Comparison of ENCODE assay signal across 22 cellular contexts in genomic region chr2:159694500-159695040, GRCh38.
"Had no signal": no experiment of that assay in that cellular context is flagged by ENCODE, and none has a peak within 500 bp of the region (broad histone marks: within the 10 kb centered on the region; RNA-seq: fewer than 3 reads in every experiment).

No MANE protein-coding gene starts in this region.

- H3K36me3 Mint-ChIP-seq: naive B cell; stimulated activated effector memory CD8-positive, alpha-beta T cell treated with anti-CD3 and anti-CD28 coated beads, Interleukin-12 subunit alpha, Interleukin-12 subunit beta, amount 100 ng/mL, for 72 hours had no signal

- H3K4me3 Mint-ChIP-seq: naive B cell; nephron; stimulated activated effector memory CD8-positive, alpha-beta T cell treated with anti-CD3 and anti-CD28 coated beads, Interleukin-12 subunit alpha, Interleukin-12 subunit beta, amount 100 ng/mL, for 72 hours had no signal

- DNase-seq: effector memory CD4-positive, alpha-beta T cell; heart left ventricle; hippocampal formation; kidney glomerular epithelial cell; mesendoderm; naive B cell; occipital lobe; pancreas; right cardiac atrium; stimulated activated CD4-positive, alpha-beta T cell treated with anti-CD3 and anti-CD28 coated beads, Interleukin-4, amount 100 ng/mL, for 1 hour; stimulated activated CD8-positive, alpha-beta memory T cell treated with anti-CD3 and anti-CD28 coated beads, Interleukin-4, amount 100 ng/mL, for 48 hours; stimulated activated naive CD8-positive, alpha-beta T cell treated with anti-CD3 and anti-CD28 coated beads, Interleukin-15, Interleukin-2, amounts not matched to agents 100 U/mL and 50 U/mL, for 24 hours; thyroid gland; upper lobe of left lung; uterus had no signal

- H3K27me3 ChIP-seq: heart left ventricle, pancreas, suprapubic skin, thyroid gland, upper lobe of left lung, uterus had no signal

- ATAC-seq: esophagus mucosa; heart left ventricle; pancreas; right cardiac atrium; stimulated activated effector memory CD8-positive, alpha-beta T cell treated with anti-CD3 and anti-CD28 coated beads, Interleukin-12 subunit alpha, Interleukin-12 subunit beta, amount 100 ng/mL, for 72 hours; stimulated activated naive CD8-positive, alpha-beta T cell treated with anti-CD3 and anti-CD28 coated beads, Interleukin-15, Interleukin-2, amounts not matched to agents 100 U/mL and 50 U/mL, for 24 hours had no signal

- H3K27me3 Mint-ChIP-seq: naive B cell, progenitor cell of endocrine pancreas had no signal

- H3K4me1 ChIP-seq: pancreas, suprapubic skin, thyroid gland, upper lobe of left lung, uterus had no signal

- H3K9me3 ChIP-seq: pancreas, thyroid gland had no signal

- FAIRE-seq: endometrium, frontal cortex, pancreas had no signal

- H3K4me3 ChIP-seq: heart left ventricle, pancreas, suprapubic skin, thyroid gland, upper lobe of left lung, uterus had no signal

- H3K27ac ChIP-seq: heart left ventricle, pancreas, suprapubic skin, thyroid gland, upper lobe of left lung, uterus had no signal

- H3K27ac Mint-ChIP-seq: naive B cell; nephron; progenitor cell of endocrine pancreas; stimulated activated effector memory CD8-positive, alpha-beta T cell treated with anti-CD3 and anti-CD28 coated beads, Interleukin-12 subunit alpha, Interleukin-12 subunit beta, amount 100 ng/mL, for 72 hours had no signal

- H3K36me3 ChIP-seq: pancreas, thyroid gland, uterus had no signal

- H3K9me3 Mint-ChIP-seq: stimulated activated effector memory CD8-positive, alpha-beta T cell treated with anti-CD3 and anti-CD28 coated beads, Interleukin-12 subunit alpha, Interleukin-12 subunit beta, amount 100 ng/mL, for 72 hours had no signal

- H3K4me1 Mint-ChIP-seq: nephron; stimulated activated effector memory CD8-positive, alpha-beta T cell treated with anti-CD3 and anti-CD28 coated beads, Interleukin-12 subunit alpha, Interleukin-12 subunit beta, amount 100 ng/mL, for 72 hours had no signal
